Comparison of ENCODE assay signal across 19 cellular contexts in genomic region chr1:91717839-91718238, GRCh38.
DNase-seq lines count a peak whose midpoint lies in the region; ATAC-seq, FAIRE-seq and TF ChIP-seq lines count a peak whose summit lies in the region.
"Had no signal": no experiment of that assay in that cellular context is flagged by ENCODE, and none has a peak within 500 bp of the region (broad histone marks: within the 10 kb centered on the region; RNA-seq: fewer than 3 reads in every experiment).

No MANE protein-coding gene starts in this region.

- H3K27me3 Mint-ChIP-seq in effector memory CD8-positive, alpha-beta T cell = no peaks in the 10 kb centered on the region
- H3K27me3 Mint-ChIP-seq: CD4-positive, alpha-beta memory T cell had no signal

- no peaks in the 10 kb centered on the region for H3K9me3 Mint-ChIP-seq in effector memory CD8-positive, alpha-beta T cell
- H3K9me3 Mint-ChIP-seq: CD14-positive monocyte; CD4-positive, alpha-beta memory T cell; HFFc6 had no signal

- no peak for TF ChIP-seq RAD21 in HepG2 (CRISPR knock-in tag; IDR thresholded peaks at IDR 0.05)

- TF ChIP-seq POLR2A in HepG2 (IDR thresholded peaks at IDR 0.05; ENCODE audit: insufficient read depth in 1 of 2, low read depth in 2 of 2, low read length in 2 of 2) (no peak), right lobe of liver (IDR thresholded peaks at IDR 0.05) (no peak)

- peaks cover 18 to 33% of the 10 kb centered on the region in 2 donors for H3K4me1 Mint-ChIP-seq in effector memory CD8-positive, alpha-beta T cell (ENCODE audit: low read depth in 2 of 2)

- CTCF ChIA-PET in HepG2 (lab: Yijun Ruan, JAX; ENCODE audit: low intra/inter-chr PET ratio, low total read pairs) = no interaction called here

- H3K4me1 ChIP-seq in HepG2 (ENCODE audit: insufficient read depth, low read length) (peaks cover 27% of the 10 kb centered on the region), right lobe of liver (no peaks in the 10 kb centered on the region), muscle layer of colon (ENCODE audit: insufficient read depth, low read length) (peaks cover 9% of the 10 kb centered on the region), heart right ventricle (peaks cover 6 to 19% (median 12%) of the 10 kb centered on the region in 9 donors)
- H3K4me1 ChIP-seq in effector memory CD4-positive, alpha-beta T cell (ENCODE audit: control insufficient read depth, insufficient read depth, low read length, poor library complexity, severe bottlenecking) = peaks cover 5% of the 10 kb centered on the region

- POLR2A ChIA-PET in HepG2 (lab: Yijun Ruan, JAX) = no interaction called here

- WGBS in HepG2 (ENCODE audit: low lambda C conversion rate) = 96% methylated on average over 2 of the region's 2 CpGs
- 64% methylated on average over 2 of the region's 2 CpGs for WGBS in right lobe of liver (ENCODE audit: insufficient coverage, low coverage, low lambda C conversion rate, missing lambda C conversion rate)
- WGBS in heart right ventricle, 2 donors = 78 to 87% methylated on average over 2 of the region's 2 CpGs

- H3K4me3 Mint-ChIP-seq in effector memory CD8-positive, alpha-beta T cell = no peak overlapping the region
- H3K4me3 Mint-ChIP-seq: CD14-positive monocyte; CD4-positive, alpha-beta memory T cell; HFFc6 had no signal

- ATAC-seq in HepG2 = no peak
- ATAC-seq in right lobe of liver = no peak
- no peak for ATAC-seq in effector memory CD8-positive, alpha-beta T cell (replicated peaks)
- no peak for ATAC-seq in heart right ventricle
- ATAC-seq: HCT116 had no signal

- H4K20me1 ChIP-seq in HepG2 (ENCODE audit: insufficient read depth, low read length) = no peaks in the 10 kb centered on the region
- H4K20me1 ChIP-seq: BLaER1 had no signal

- H3K27ac Mint-ChIP-seq in effector memory CD8-positive, alpha-beta T cell = peak overlapping the region; percentile 38 to 46
- H3K27ac Mint-ChIP-seq: HFFc6 had no signal

- in situ Hi-C loops in HepG2 (cut with HindIII; ENCODE audit: extremely low pct_ligation_motif_present, low pct_unique_long_range_greater_than_20kb) = no loop called here

- H3K27ac ChIP-seq in HepG2 (ENCODE audit: extremely low read length, insufficient read depth, low read length) = peak overlapping the region; percentile 12
- H3K27ac ChIP-seq in right lobe of liver = no peak overlapping the region
- H3K27ac ChIP-seq in muscle layer of colon (ENCODE audit: low read depth, low read length) = peak overlapping the region; percentile 45
- no peak overlapping the region for H3K27ac ChIP-seq in effector memory CD4-positive, alpha-beta T cell (ENCODE audit: insufficient read depth, low read length, poor library complexity, severe bottlenecking)
- H3K27ac ChIP-seq in heart right ventricle = no peak overlapping the region
- H3K27ac ChIP-seq: BLaER1, HL-60 had no signal

- no peaks in the 10 kb centered on the region for H3K27me3 ChIP-seq in HepG2 (ENCODE audit: control insufficient read depth in 1 of 2, insufficient read depth in 2 of 2, low read length in 2 of 2)
- no peaks in the 10 kb centered on the region for H3K27me3 ChIP-seq in right lobe of liver
- H3K27me3 ChIP-seq in muscle layer of colon (ENCODE audit: control insufficient read depth in 1 of 2, insufficient read depth in 2 of 2, low read length in 2 of 2) = no peaks in the 10 kb centered on the region
- H3K27me3 ChIP-seq in effector memory CD4-positive, alpha-beta T cell (replicated peaks; ENCODE audit: control insufficient read depth, insufficient read depth, low read length, poor library complexity, severe bottlenecking) = no peaks in the 10 kb centered on the region
- H3K27me3 ChIP-seq in heart right ventricle = no peaks in the 10 kb centered on the region
- H3K27me3 ChIP-seq: BLaER1 had no signal

- H3K36me3 ChIP-seq in HepG2 (replicated peaks in 1 of 2; ENCODE audit: control insufficient read depth in 1 of 2, insufficient read depth in 2 of 2, low read length in 2 of 2) (peaks cover 33 to 84% of the 10 kb centered on the region in 2 experiments), right lobe of liver (peaks cover 0 to 22% (median 6%) of the 10 kb centered on the region in 4 donors), muscle layer of colon (ENCODE audit: insufficient read depth, low read length) (peaks cover 55% of the 10 kb centered on the region), heart right ventricle (peaks cover 0 to 80% (median 7%) of the 10 kb centered on the region in 9 donors)
- H3K36me3 ChIP-seq in effector memory CD4-positive, alpha-beta T cell (ENCODE audit: control insufficient read depth, insufficient read depth, low read length) = peaks cover 36% of the 10 kb centered on the region

- no peak overlapping the region for H2AFZ ChIP-seq in HepG2 (ENCODE audit: low read length)

- TF ChIP-seq CTCF in HepG2 (CRISPR knock-in tag; IDR thresholded peaks at IDR 0.05) (no peak), right lobe of liver (IDR thresholded peaks at IDR 0.05) (no peak), heart right ventricle (IDR thresholded peaks at IDR 0.05) (no peak)

- H3K9ac ChIP-seq in HepG2 (ENCODE audit: insufficient read depth, low read depth, low read length) = no peak overlapping the region
- no peak overlapping the region for H3K9ac ChIP-seq in muscle layer of colon (ENCODE audit: low read length)
- H3K9ac ChIP-seq: BLaER1 had no signal

- H3K4me2 ChIP-seq in HepG2 (ENCODE audit: low read depth, low read length) = no peak overlapping the region
- H3K4me2 ChIP-seq: BLaER1 had no signal

- intact Hi-C loops in HepG2 (cut with micrococcal nuclease; ENCODE audit: unreplicated experiment) = no loop called here
- intact Hi-C loops in right lobe of liver (cut with DNase I) = no loop called here
- intact Hi-C loops in heart right ventricle (cut with DNase I) = loop anchor here in 3 of 10 donors (10.0 kb wide), 2 partner anchors 107 to 167 kb away; partner anchors contain the start of gene TGFBR3 (in 2 of the 3)

- H3K36me3 Mint-ChIP-seq in effector memory CD8-positive, alpha-beta T cell (ENCODE audit: insufficient read depth) = peaks cover 77% of the 10 kb centered on the region
- H3K36me3 Mint-ChIP-seq: CD14-positive monocyte had no signal

- no TSS peak for BruUV-seq in HepG2 (replicated peaks; lab: Mats Ljungman, UMichigan)

- DNase-seq in HepG2 (ENCODE audit: low spot score) (no peak), right lobe of liver (no peak), T-helper 9 cell (no peak), heart right ventricle (no peak)
- no peak for DNase-seq in effector memory CD8-positive, alpha-beta T cell
- DNase-seq in effector memory CD4-positive, alpha-beta T cell = no peak
- DNase-seq: 8988T; CD4-positive, alpha-beta memory T cell; DMS153; DMS79; GF-D8; GOT3; H7; HFFc6 had no signal

- no peak for TF ChIP-seq EP300 in HepG2 (IDR thresholded peaks at IDR 0.05; ENCODE audit: low read depth in 2 of 2, low read length in 2 of 2)
- no peak for TF ChIP-seq EP300 in HepG2 (CRISPR knock-in tag; IDR thresholded peaks at IDR 0.05; ENCODE audit: borderline replicate concordance)

- H3K9me3 ChIP-seq in HepG2 (ENCODE audit: low read length) (no peaks in the 10 kb centered on the region), right lobe of liver (no peaks in the 10 kb centered on the region), muscle layer of colon (ENCODE audit: low read length) (no peaks in the 10 kb centered on the region), heart right ventricle (no peaks in the 10 kb centered on the region)
- no peaks in the 10 kb centered on the region for H3K9me3 ChIP-seq in effector memory CD4-positive, alpha-beta T cell (ENCODE audit: control insufficient read depth, low read length)

- FAIRE-seq in HepG2 (lab: Jason Lieb, UNC) = no peak

- no peaks in the 10 kb centered on the region for H3K79me2 ChIP-seq in HepG2 (ENCODE audit: insufficient read depth, low read length)

- no peak overlapping the region for H3K4me3 ChIP-seq in HepG2 (replicated peaks in 1 of 3; ENCODE audit: insufficient read depth in 1 of 3, low read depth in 2 of 3, low read length in 3 of 3)
- no peak overlapping the region for H3K4me3 ChIP-seq in right lobe of liver
- no peak overlapping the region for H3K4me3 ChIP-seq in muscle layer of colon (ENCODE audit: low read depth in 1 of 2, low read length in 2 of 2)
- no peak overlapping the region for H3K4me3 ChIP-seq in effector memory CD4-positive, alpha-beta T cell (ENCODE audit: insufficient read depth, low read depth, low read length, poor library complexity, severe bottlenecking)
- no peak overlapping the region for H3K4me3 ChIP-seq in heart right ventricle
- H3K4me3 ChIP-seq: BLaER1 had no signal

TF ChIP-seq in HepG2, 621 proteins besides CTCF, POLR2A, EP300 and RAD21 (continues in another document):
- no peak for TF ChIP-seq ZFP82 (CRISPR knock-in tag; IDR thresholded peaks at IDR 0.05; ENCODE audit: borderline replicate concordance)
- TF ChIP-seq ZNF256 (CRISPR knock-in tag; conservative IDR thresholded peaks at IDR 0.05) = no peak
- no peak for TF ChIP-seq USF2 (IDR thresholded peaks at IDR 0.05; ENCODE audit: low read depth, low read length)
- no peak for TF ChIP-seq USF2 (CRISPR knock-in tag; IDR thresholded peaks at IDR 0.05; ENCODE audit: borderline replicate concordance)
- no peak for TF ChIP-seq PRMT3 (CRISPR knock-in tag; IDR thresholded peaks at IDR 0.05; ENCODE audit: borderline replicate concordance, low read depth)
- TF ChIP-seq KLF12 (CRISPR knock-in tag; IDR thresholded peaks at IDR 0.05; ENCODE audit: borderline replicate concordance) = no peak
- TF ChIP-seq ZNF577 (CRISPR knock-in tag; IDR thresholded peaks at IDR 0.05; ENCODE audit: borderline replicate concordance, low read depth) = no peak

Comparison
In these comparisons a context has a peak if more than half of its experiments do, and no peak if none do; other contexts are left out.
1. H3K27ac ChIP-seq: peak in HepG2 (single experiment) and muscle layer of colon (single experiment); none in right lobe of liver (0 of 3), effector memory CD4-positive, alpha-beta T cell (single experiment) and heart right ventricle (0 of 10).